ENCODE assay signal across 8 cellular contexts in genomic region chr6:152380351-152380767, GRCh38.
A peak's percentile ranks its signal among the peaks of the same experiment; 100 is the strongest.
DNase-seq lines count a peak whose midpoint lies in the region; ATAC-seq and TF ChIP-seq lines count a peak whose summit lies in the region.

No MANE protein-coding gene starts in this region.

- DNase-seq in A673 (ENCODE audit: low spot score): peak; percentile 68
- DNase-seq in OCI-M1 (lab: John Stamatoyannopoulos, UW): peak; percentile 73
- DNase-seq in esophagus squamous epithelium (lab: John Stamatoyannopoulos, UW): no peak
- DNase-seq in islet precursor cell: no peak

- TF ChIP-seq POLR2A in esophagus squamous epithelium (IDR thresholded peaks at IDR 0.05): no peak

- TF ChIP-seq CTCF in A673 (conservative IDR thresholded peaks at IDR 0.05; ENCODE audit: low read depth, low read length) (no peak), esophagus squamous epithelium (IDR thresholded peaks at IDR 0.05) (peak in 1 of 6 experiments; percentile 7), nephron (IDR thresholded peaks at IDR 0.05; ENCODE audit: unreplicated experiment in 3 of 3) (no peak)

- CTCF ChIA-PET in A673 (lab: Charles Lee): interaction anchor here (1.3 kb wide), 1 partner anchor 42 kb away, joined by 3 read pairs; no protein-coding TSS in a partner anchor

- H3K4me3 ChIP-seq in A673 (ENCODE audit: low read depth, low read length, poor library complexity, severe bottlenecking) (peak overlapping the region; percentile 39), esophagus squamous epithelium (peak overlapping the region; percentile 21 to 69 (median 48))

- ATAC-seq in HG02852 (IDR thresholded peaks at IDR 0.05; ENCODE audit: unreplicated experiment) (no peak), GM21447 (IDR thresholded peaks at IDR 0.05; ENCODE audit: unreplicated experiment) (no peak), GM19324 (IDR thresholded peaks at IDR 0.05; ENCODE audit: low FRiP score, unreplicated experiment) (no peak)

- peak overlapping the region; percentile 83 to 95 (median 88) for H3K4me3 Mint-ChIP-seq in nephron

- intact Hi-C loops in A673 (cut with micrococcal nuclease; ENCODE audit: unreplicated experiment) (no loop called here), esophagus squamous epithelium (cut with DNase I) (no loop called here)

- POLR2A ChIA-PET in A673 (lab: Charles Lee; ENCODE audit: low non-redundant PET): interaction anchor here (0.7 kb wide), 1 partner anchor 982 kb away, joined by 6 read pairs; no protein-coding TSS in a partner anchor

- H3K27me3 Mint-ChIP-seq in nephron (ENCODE audit: low read depth): no peaks in the 10 kb centered on the region

- peak overlapping the region; percentile 66 for H3K27ac ChIP-seq in A673 (ENCODE audit: low read depth, low read length, poor library complexity, severe bottlenecking)
- peak overlapping the region; percentile 70 to 94 (median 88) for H3K27ac ChIP-seq in esophagus squamous epithelium

- BruUV-seq in A673 (replicated peaks; lab: Mats Ljungman, UMichigan): no TSS peak

- WGBS in esophagus squamous epithelium, 2 donors: 12 to 17% methylated on average over 5 of the region's 5 CpGs

- H3K9me3 ChIP-seq in A673 (ENCODE audit: low read depth, low read length, poor library complexity, severe bottlenecking) (no peaks in the 10 kb centered on the region), esophagus squamous epithelium (no peaks in the 10 kb centered on the region)

- peaks cover 8% of the 10 kb centered on the region for H3K4me1 ChIP-seq in A673 (ENCODE audit: insufficient read depth, low read length, poor library complexity, severe bottlenecking)
- H3K4me1 ChIP-seq in esophagus squamous epithelium: peaks cover 0 to 29% (median 2%) of the 10 kb centered on the region in 3 donors

- H3K27me3 ChIP-seq in A673 (replicated peaks; ENCODE audit: insufficient read depth, low read depth, low read length, poor library complexity) (no peaks in the 10 kb centered on the region), esophagus squamous epithelium (no peaks in the 10 kb centered on the region)

- H3K9me3 Mint-ChIP-seq in nephron: no peaks in the 10 kb centered on the region

- H3K27ac Mint-ChIP-seq in nephron: peak overlapping the region; percentile 99 to 100 (median 99)

- peaks cover 12% of the 10 kb centered on the region for H3K36me3 Mint-ChIP-seq in nephron (ENCODE audit: low read depth)

- H3K4me1 Mint-ChIP-seq in nephron: peaks cover 26% of the 10 kb centered on the region

- H3K36me3 ChIP-seq in A673 (ENCODE audit: insufficient read depth, low read length, poor library complexity, severe bottlenecking) (no peaks in the 10 kb centered on the region), esophagus squamous epithelium (no peaks in the 10 kb centered on the region)

Comparison
In these comparisons a context has a peak if more than half of its experiments do, and no peak if none do; other contexts are left out.
1. DNase-seq: peak in A673 (single experiment) and OCI-M1 (single experiment); none in esophagus squamous epithelium (single experiment) and islet precursor cell (single experiment).